Comparison of ENCODE assay signal across 26 cellular contexts in genomic region chr6:150465610-150466009, GRCh38.
"Had no signal": no experiment of that assay in that cellular context is flagged by ENCODE, and none has a peak within 500 bp of the region (broad histone marks: within the 10 kb centered on the region; RNA-seq: fewer than 3 reads in every experiment).

No MANE protein-coding gene starts in this region.

- H3K4me3 ChIP-seq: cardiac muscle cell, SJSA1 had no signal

- ATAC-seq: activated CD8-positive, alpha-beta T cell treated with anti-CD3 and anti-CD28 coated beads, Interleukin-2, amount 10 ng/mL, durations not matched to agents 7 days and 5 days had no signal

- H3K27me3 ChIP-seq: brain microvascular endothelial cell, cardiac muscle cell, SJSA1 had no signal

- H3K27ac ChIP-seq: brain microvascular endothelial cell, cardiac muscle cell, SJSA1 had no signal

- DNase-seq: activated CD4-positive, alpha-beta T cell treated with anti-CD3 and anti-CD28 coated beads, Interleukin-2, amount 10 ng/mL, durations not matched to agents 24 days and 14 days; activated CD4-positive, alpha-beta T cell treated with anti-CD3 and anti-CD28 coated beads, Interleukin-2, amount 50 U/mL, for 4 hours; activated CD8-positive, alpha-beta T cell treated with anti-CD3 and anti-CD28 coated beads, Interleukin-2, amount 10 ng/mL, durations not matched to agents 7 days and 5 days; activated effector memory CD4-positive, alpha-beta T cell treated with Interleukin-2 at 50 U/mL for 16 hours; activated naive CD4-positive, alpha-beta T cell treated with anti-CD3 and anti-CD28 coated beads, Interleukin-2, amount 10 ng/mL, durations not matched to agents 7 days and 5 days; activated naive CD8-positive, alpha-beta T cell treated with anti-CD3 and anti-CD28 coated beads for 36 hours; activated T-cell treated with anti-CD3 and anti-CD28 coated beads, Interleukin-2, amount 50 U/mL, for 24 hours; amniotic stem cell; aorta; brain microvascular endothelial cell; Kasumi-1; KG1; NCI-H1092 treated with DMSO at 0.1 percent for 48 hours; NCI-H1417; NCI-H146; NCI-H187; NCI-H2029 treated with DMSO at 0.1 percent for 48 hours; NCI-H2107; NCI-H2171; NCI-H510A; NCI-H748 treated with DMSO at 0.1 percent for 48 hours; SHP77 treated with DMSO at 0.1 percent for 48 hours; SK-N-SH had no signal

- FAIRE-seq: TTC549 had no signal

- H3K9ac ChIP-seq: SK-N-SH had no signal

- H3K9me2 ChIP-seq: SK-N-SH had no signal

- H3K4me2 ChIP-seq: SK-N-SH had no signal

- H3K9me3 ChIP-seq: SJSA1, SK-N-SH had no signal

- H3K4me1 ChIP-seq: SJSA1 had no signal

- H3K36me3 ChIP-seq: brain microvascular endothelial cell, cardiac muscle cell, SJSA1 had no signal
